18 cellular contexts compared by ENCODE assay signal in genomic region chr11:132289590-132290256, GRCh38.
"Had no signal": no experiment of that assay in that cellular context is flagged by ENCODE, and none has a peak within 500 bp of the region (broad histone marks: within the 10 kb centered on the region; RNA-seq: fewer than 3 reads in every experiment).

No MANE protein-coding gene starts in this region.

- ATAC-seq: body of pancreas; gastroesophageal sphincter; heart left ventricle; left lung; natural killer cell treated with Interleukin-12 subunit alpha and Interleukin-12 subunit beta and Interleukin-15 and Interleukin-18, amount 100 ng/mL, for 72 hours; stimulated activated naive CD8-positive, alpha-beta T cell treated with anti-CD3 and anti-CD28 coated beads, Interleukin-15, Interleukin-2, amounts not matched to agents 100 U/mL and 50 U/mL, for 24 hours had no signal

- H3K4me3 ChIP-seq: body of pancreas, colonic mucosa, esophagus muscularis mucosa, gastroesophageal sphincter, heart left ventricle, left lung, tibial artery had no signal

- H3K36me3 ChIP-seq: colonic mucosa, esophagus muscularis mucosa, gastroesophageal sphincter, heart left ventricle, left lung, tibial artery had no signal

- H3K27ac ChIP-seq: body of pancreas, colonic mucosa, esophagus muscularis mucosa, gastroesophageal sphincter, heart left ventricle, left lung, tibial artery had no signal

- H3K9me3 ChIP-seq: body of pancreas, colonic mucosa, esophagus muscularis mucosa, gastroesophageal sphincter, heart left ventricle, left lung, tibial artery had no signal

- H3K27me3 ChIP-seq: body of pancreas, colonic mucosa, heart left ventricle, left lung, tibial artery had no signal

- DNase-seq: activated CD4-positive, alpha-beta T cell treated with anti-CD3 and anti-CD28 coated beads, Interleukin-2, amount 50 U/mL, for 4 hours; body of pancreas; caudate nucleus; colonic mucosa; heart left ventricle; kidney; left lung; posterior cingulate gyrus; stimulated activated CD4-positive, alpha-beta T cell treated with anti-CD3 and anti-CD28 coated beads, Interleukin-12 subunit alpha, Interleukin-12 subunit beta, amount 100 ng/mL, for 4 hours; stimulated activated CD4-positive, alpha-beta T cell treated with anti-CD3 and anti-CD28 coated beads, Interleukin-2, amount 100 ng/mL, for 24 hours; stimulated activated naive CD8-positive, alpha-beta T cell treated with anti-CD3 and anti-CD28 coated beads, Interleukin-15, Interleukin-2, amounts not matched to agents 100 U/mL and 50 U/mL, for 24 hours; substantia nigra; T-helper 1 cell; T1000; tibial artery had no signal

- FAIRE-seq: kidney had no signal

- H3K4me1 ChIP-seq: body of pancreas, colonic mucosa, esophagus muscularis mucosa, gastroesophageal sphincter, left lung, tibial artery had no signal
